ENCODE assay signal across 7 cellular contexts in the genomic region with DNA sequence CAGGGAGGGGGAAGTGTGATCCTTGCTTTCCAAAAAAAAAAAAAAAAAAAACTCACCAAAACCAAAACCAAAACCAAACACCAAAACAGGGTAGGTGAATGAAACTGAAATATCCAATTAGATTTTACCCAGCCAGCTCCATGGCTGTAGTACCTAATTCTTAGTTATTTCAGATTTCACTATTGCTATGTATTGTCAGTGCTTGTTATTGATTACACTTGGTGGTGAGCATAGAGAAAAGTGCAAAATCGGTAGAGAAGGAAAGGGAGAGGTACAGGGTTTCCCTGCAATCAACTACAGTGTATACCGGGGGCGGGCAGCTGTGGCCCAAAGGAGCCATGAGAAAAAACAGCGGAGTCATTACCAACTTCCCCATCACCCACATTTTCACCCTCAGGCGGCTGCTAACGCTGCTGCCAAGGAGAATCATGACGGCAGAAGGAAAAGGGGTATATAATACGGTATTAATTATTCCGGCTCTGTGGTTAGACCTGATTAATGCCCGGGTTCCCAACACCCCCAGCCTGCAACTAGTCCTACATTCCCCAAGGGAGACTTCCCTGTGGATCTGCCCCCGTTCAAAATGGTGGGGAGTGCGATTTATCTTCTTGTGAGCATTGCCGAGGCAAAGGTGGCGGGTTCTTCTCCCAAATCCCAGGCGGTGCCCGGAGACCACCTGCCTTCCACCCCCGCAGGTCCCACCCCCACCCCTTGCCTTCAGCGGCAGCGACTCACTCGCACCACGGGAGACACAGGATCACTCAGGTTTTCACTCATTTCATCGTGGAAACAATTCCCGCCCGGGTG. TPM values are rescaled to one million over a fixed set of nuclear protein-coding genes. Genes with fewer than 3 reads are reported as not detected.
DNase-seq lines count a peak whose midpoint lies in the region; ATAC-seq, FAIRE-seq and TF ChIP-seq lines count a peak whose summit lies in the region.

A gene (minus strand): TSS at position 30 of the 807 bp plus-strand sequence. CDS start 486 bp downstream, outside the sequence.

- TF ChIP-seq POLR2A in HepG2 (IDR thresholded peaks at IDR 0.05; ENCODE audit: insufficient read depth in 1 of 2, low read depth in 2 of 2, low read length in 2 of 2) = peak; percentile 2 to 52; a peak in 2 of 4 replicates

- BruUV-seq in HepG2 (replicated peaks; lab: Mats Ljungman, UMichigan) = TSS peak; percentile 65

- peak within 1 kb of the TSS; percentile 99 for H3K9ac ChIP-seq in HepG2 (ENCODE audit: insufficient read depth, low read depth, low read length)

- no peak within 1 kb of the TSS for H2AFZ ChIP-seq in HepG2 (ENCODE audit: low read length)

- no peaks in the 10 kb centered on the region; a peak in 1 of 5 replicates for H3K27me3 ChIP-seq in HepG2 (ENCODE audit: control insufficient read depth in 1 of 2, insufficient read depth in 2 of 2, low read length in 2 of 2)

- in situ Hi-C loops in HepG2 (cut with HindIII; ENCODE audit: extremely low pct_ligation_motif_present, low pct_unique_long_range_greater_than_20kb) = loop anchor here (5.0 kb wide), 1 partner anchor 58 kb away; no protein-coding TSS in a partner anchor

- peak within 1 kb of the TSS; percentile 95 for H3K4me2 ChIP-seq in HepG2 (ENCODE audit: low read depth, low read length)

- H3K4me3 ChIP-seq in HepG2 (replicated peaks in 1 of 3; ENCODE audit: insufficient read depth in 1 of 3, low read depth in 2 of 3, low read length in 3 of 3) = peak within 1 kb of the TSS; percentile 90 to 99 (median 97)

- POLR2A ChIA-PET in HepG2 (lab: Yijun Ruan, JAX) = interaction anchor here (0.6 to 3.5 kb wide), 8 partner anchors 11 to 1314 kb away, joined by 3 to 20 read pairs (median 7); a partner anchor contains a TSS

- H4K20me1 ChIP-seq in HepG2 (ENCODE audit: insufficient read depth, low read length) = peaks cover 50% of the 10 kb centered on the region

- peak within 1 kb of the TSS; percentile 99 for H3K27ac ChIP-seq in cingulate gyrus (ENCODE audit: low read depth, low read length)
- peak within 1 kb of the TSS; percentile 94 for H3K27ac ChIP-seq in HepG2 (ENCODE audit: extremely low read length, insufficient read depth, low read length)

- TF ChIP-seq CTCF in HepG2 (CRISPR knock-in tag; IDR thresholded peaks at IDR 0.05) = no peak

- TF ChIP-seq EP300 in HepG2 (IDR thresholded peaks at IDR 0.05; ENCODE audit: low read depth in 2 of 2, low read length in 2 of 2) (no peak), HepG2 (CRISPR knock-in tag; IDR thresholded peaks at IDR 0.05; ENCODE audit: borderline replicate concordance) (no peak)

- intact Hi-C loops in HepG2 (cut with micrococcal nuclease; ENCODE audit: unreplicated experiment) = no loop called here

- H3K36me3 ChIP-seq in HepG2 (replicated peaks in 1 of 2; ENCODE audit: control insufficient read depth in 1 of 2, insufficient read depth in 2 of 2, low read length in 2 of 2) = peaks cover 5 to 22% of the 10 kb centered on the region in 2 experiments

- H3K4me1 ChIP-seq in HepG2 (ENCODE audit: insufficient read depth, low read length) = peaks cover 50% of the 10 kb centered on the region

- ATAC-seq in GM18511 (IDR thresholded peaks at IDR 0.05; ENCODE audit: unreplicated experiment) = peak; percentile 21
- ATAC-seq in HepG2 = no peak
- no peak for ATAC-seq in HG02981 (IDR thresholded peaks at IDR 0.05; ENCODE audit: unreplicated experiment)

- no peaks in the 10 kb centered on the region for H3K9me3 ChIP-seq in HepG2 (ENCODE audit: low read length)

- FAIRE-seq in HepG2 (lab: Jason Lieb, UNC) = no peak

- H3K79me2 ChIP-seq in HepG2 (ENCODE audit: insufficient read depth, low read length) = peaks cover 62% of the 10 kb centered on the region

- CTCF ChIA-PET in HepG2 (lab: Yijun Ruan, JAX; ENCODE audit: low intra/inter-chr PET ratio, low total read pairs) = no interaction called here

- WGBS in HepG2 (ENCODE audit: low lambda C conversion rate) = under 1% methylated on average over 24 of the region's 24 CpGs

- TF ChIP-seq RAD21 in HepG2 (CRISPR knock-in tag; IDR thresholded peaks at IDR 0.05) = no peak

- DNase-seq in Kasumi-1 (lab: John Stamatoyannopoulos, UW) (peak; percentile 25 to 29), HepG2 (ENCODE audit: low spot score) (no peak)
- DNase-seq in activated CD4-positive, CD25-positive, alpha-beta regulatory T cell treated with anti-CD3 and anti-CD28 coated beads, Interleukin-2, amount 50 U/mL, for 16 hours (ENCODE audit: low read depth, low spot score) = peak; percentile 26
- DNase-seq in stimulated activated CD4-positive, alpha-beta T cell treated with anti-CD3 and anti-CD28 coated beads, Interleukin-4, amount 100 ng/mL, for 1 hour = peak; percentile 59

TF ChIP-seq in HepG2, 621 proteins besides CTCF, POLR2A, EP300 and RAD21 (continues in another document):
- TF ChIP-seq PCBP1 (IDR thresholded peaks at IDR 0.05; ENCODE audit: borderline replicate concordance, low read depth, low read length) (0 out of 2 replicates have a peak, but pooled peaks have one; percentile 15), CEBPG (CRISPR knock-in tag; IDR thresholded peaks at IDR 0.05) (0 out of 2 replicates have a peak, but pooled peaks have one; percentile 3), ZNF614 (CRISPR knock-in tag; IDR thresholded peaks at IDR 0.05; ENCODE audit: borderline replicate concordance) (peak; percentile 38; the same call in 1 of the 2 replicates), ZNF850 (CRISPR knock-in tag; conservative IDR thresholded peaks at IDR 0.05) (no peak), ZNF777 (CRISPR knock-in tag; IDR thresholded peaks at IDR 0.05) (0 out of 2 replicates have a peak, but pooled peaks have one; percentile 7), SAP130 (CRISPR knock-in tag; IDR thresholded peaks at IDR 0.05; ENCODE audit: low read depth) (peak; percentile 46), GATAD2A (CRISPR knock-in tag; IDR thresholded peaks at IDR 0.05) (0 out of 2 replicates have a peak, but pooled peaks have one; percentile 10), HIVEP1 (CRISPR knock-in tag; IDR thresholded peaks at IDR 0.05) (peak; percentile 42; the same call in 1 of the 2 replicates), YEATS4 (CRISPR knock-in tag; IDR thresholded peaks at IDR 0.05; ENCODE audit: borderline replicate concordance) (peak; percentile 12; the same call in 1 of the 2 replicates), ZNF558 (CRISPR knock-in tag; IDR thresholded peaks at IDR 0.05; ENCODE audit: borderline replicate concordance) (0 out of 2 replicates have a peak, but pooled peaks have one; percentile 19), ZMAT3 (CRISPR knock-in tag; conservative IDR thresholded peaks at IDR 0.05) (0 out of 2 replicates have a peak, but pooled peaks have one; percentile 27), ZNF879 (CRISPR knock-in tag; IDR thresholded peaks at IDR 0.05) (no peak), ASH2L (IDR thresholded peaks at IDR 0.05; ENCODE audit: insufficient read length, low read depth, low read length) (peak; percentile 76), IRF2 (CRISPR knock-in tag; IDR thresholded peaks at IDR 0.05) (0 out of 2 replicates have a peak, but pooled peaks have one; percentile 5)
- TF ChIP-seq, protein P1, sequence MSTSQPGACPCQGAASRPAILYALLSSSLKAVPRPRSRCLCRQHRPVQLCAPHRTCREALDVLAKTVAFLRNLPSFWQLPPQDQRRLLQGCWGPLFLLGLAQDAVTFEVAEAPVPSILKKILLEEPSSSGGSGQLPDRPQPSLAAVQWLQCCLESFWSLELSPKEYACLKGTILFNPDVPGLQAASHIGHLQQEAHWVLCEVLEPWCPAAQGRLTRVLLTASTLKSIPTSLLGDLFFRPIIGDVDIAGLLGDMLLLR (CRISPR knock-in tag; IDR thresholded peaks at IDR 0.05) = 0 out of 2 replicates have a peak, but pooled peaks have one; percentile 30
- TF ChIP-seq, protein P2, sequence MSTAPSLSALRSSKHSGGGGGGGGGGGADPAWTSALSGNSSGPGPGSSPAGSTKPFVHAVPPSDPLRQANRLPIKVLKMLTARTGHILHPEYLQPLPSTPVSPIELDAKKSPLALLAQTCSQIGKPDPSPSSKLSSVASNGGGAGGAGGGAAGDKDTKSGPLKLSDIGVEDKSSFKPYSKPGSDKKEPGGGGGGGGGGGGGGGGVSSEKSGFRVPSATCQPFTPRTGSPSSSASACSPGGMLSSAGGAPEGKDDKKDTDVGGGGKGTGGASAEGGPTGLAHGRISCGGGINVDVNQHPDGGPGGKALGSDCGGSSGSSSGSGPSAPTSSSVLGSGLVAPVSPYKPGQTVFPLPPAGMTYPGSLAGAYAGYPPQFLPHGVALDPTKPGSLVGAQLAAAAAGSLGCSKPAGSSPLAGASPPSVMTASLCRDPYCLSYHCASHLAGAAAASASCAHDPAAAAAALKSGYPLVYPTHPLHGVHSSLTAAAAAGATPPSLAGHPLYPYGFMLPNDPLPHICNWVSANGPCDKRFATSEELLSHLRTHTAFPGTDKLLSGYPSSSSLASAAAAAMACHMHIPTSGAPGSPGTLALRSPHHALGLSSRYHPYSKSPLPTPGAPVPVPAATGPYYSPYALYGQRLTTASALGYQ (CRISPR knock-in tag; IDR thresholded peaks at IDR 0.05) = 0 out of 2 replicates have a peak, but pooled peaks have one; percentile 3

RNA-seq across cellular contexts. Expression of the gene that starts here (rescaled TPM):
- total RNA-seq in HepG2 (2016; rRNA removed; fragmentation: Illumina TruSeq; extraction: Trizol) = 90.4 and 135 TPM in 2 replicates
- total RNA-seq in HepG2 (2016; cell fraction: cytosol; rRNA removed; fragmentation: Illumina TruSeq; extraction: Trizol; ENCODE audit: low read depth) = 24.8 and 26.7 TPM in 2 replicates
- 89.3 and 123 TPM in 2 replicates for total RNA-seq in HepG2 (2016; cell fraction: insoluble cytoplasmic fraction; rRNA removed; fragmentation: Illumina TruSeq; extraction: Trizol)
- total RNA-seq in HepG2 (2016; cell fraction: membrane; rRNA removed; fragmentation: Illumina TruSeq; extraction: Trizol) = 130 and 133 TPM in 2 replicates
- 66.3 and 75.0 TPM in 2 replicates for total RNA-seq in HepG2 (2016; cell fraction: nucleus; rRNA removed; fragmentation: Illumina TruSeq; extraction: Trizol)
- polyA plus RNA-seq in HepG2 (2011; rRNA removed) = 54.8 and 55.6 TPM in 2 replicates
- polyA plus RNA-seq in HepG2 (2011; cell fraction: cytosol; rRNA removed) = 18.8 and 39.1 TPM in 2 replicates
- 24.8 and 28.1 TPM in 2 replicates for polyA plus RNA-seq in HepG2 (2011; cell fraction: nucleus; rRNA removed)
- 49.0 and 57.3 TPM in 2 replicates for polyA plus RNA-seq in HepG2 (2012)
- 13.5 and 14.0 TPM in 2 replicates for polyA plus RNA-seq in HepG2 (2016; cell fraction: cytosol; fragmentation: Illumina TruSeq; extraction: Trizol; ENCODE audit: low read depth)
- 91.3 and 99.8 TPM in 2 replicates for polyA plus RNA-seq in HepG2 (2016; cell fraction: insoluble cytoplasmic fraction; fragmentation: Illumina TruSeq; extraction: Trizol; ENCODE audit: low read depth)
- 58.3 and 65.2 TPM in 2 replicates for polyA plus RNA-seq in HepG2 (2016; cell fraction: membrane; fragmentation: Illumina TruSeq; extraction: Trizol; ENCODE audit: low read depth)
- polyA plus RNA-seq in HepG2 (2016; cell fraction: nucleus; fragmentation: Illumina TruSeq; extraction: Trizol; ENCODE audit: insufficient read depth, low read depth) = 80.5 and 88.9 TPM in 2 replicates
- 48.0 and 61.4 TPM in 2 replicates for polyA minus RNA-seq in HepG2 (2011; rRNA and poly(A)+ RNA removed; ENCODE audit: low replicate concordance)
- 47.3 and 69.6 TPM in 2 replicates for polyA minus RNA-seq in HepG2 (2011; cell fraction: cytosol; rRNA and poly(A)+ RNA removed)
- 76.8 and 83.0 TPM in 2 replicates for polyA minus RNA-seq in HepG2 (2011; cell fraction: nucleus; rRNA and poly(A)+ RNA removed)
